8 cellular contexts compared by ENCODE assay signal in the genomic region with DNA sequence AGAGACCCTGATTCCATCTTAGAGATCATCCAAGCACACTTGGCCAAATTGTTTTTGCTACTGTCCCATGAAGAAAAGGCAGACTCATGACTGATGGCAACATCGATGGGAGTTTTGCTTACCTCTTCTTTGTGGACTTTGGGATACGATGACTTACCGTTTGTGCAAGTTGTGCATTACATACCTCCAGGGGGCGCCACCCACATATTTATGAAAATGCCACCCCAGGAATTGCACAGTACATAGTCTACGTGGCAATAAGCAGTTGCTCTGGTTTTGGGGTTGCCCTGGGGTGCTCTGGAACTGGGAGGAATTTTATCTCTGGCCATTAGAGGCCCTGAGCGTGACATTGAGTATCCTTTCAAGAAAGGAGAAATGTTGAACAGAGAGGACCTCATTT.
DNase-seq lines count a peak whose midpoint lies in the region; ATAC-seq, FAIRE-seq and TF ChIP-seq lines count a peak whose summit lies in the region.
"Not testable (repeated sequence)": the region's sequence is repeated elsewhere in the genome, so short reads cannot be mapped to it uniquely, and the experiment has no call there.

No MANE protein-coding gene starts in this region.

- not testable (repeated sequence) for H3K9me3 ChIP-seq in HepG2 (ENCODE audit: low read length); upper lobe of right lung

- POLR2A ChIA-PET in HepG2 (lab: Yijun Ruan, JAX) = not testable (repeated sequence)

- H2AFZ ChIP-seq in HepG2 (ENCODE audit: low read length) = not testable (repeated sequence)

- not testable (repeated sequence) for H3K9ac ChIP-seq in HepG2 (ENCODE audit: insufficient read depth, low read depth, low read length)

- H3K27me3 ChIP-seq in HepG2 (ENCODE audit: control insufficient read depth in 1 of 2, insufficient read depth in 2 of 2, low read length in 2 of 2); upper lobe of right lung: not testable (repeated sequence)

- not testable (repeated sequence) for H3K4me2 ChIP-seq in HepG2 (ENCODE audit: low read depth, low read length)

- H4K20me1 ChIP-seq in HepG2 (ENCODE audit: insufficient read depth, low read length) = not testable (repeated sequence)

- peak; percentile 76 for FAIRE-seq in HepG2 (lab: Jason Lieb, UNC)

- ATAC-seq in HepG2, upper lobe of right lung: not testable (repeated sequence)

- not testable (repeated sequence) for H3K79me2 ChIP-seq in HepG2 (ENCODE audit: insufficient read depth, low read length)

- peak; percentile 41; the same call in 1 of the 2 replicates for TF ChIP-seq RAD21 in HepG2 (CRISPR knock-in tag; IDR thresholded peaks at IDR 0.05)

- H3K27ac ChIP-seq in HepG2 (ENCODE audit: extremely low read length, insufficient read depth, low read length); upper lobe of right lung: not testable (repeated sequence)

- 0% methylated on average over 5 of the region's 6 CpGs for WGBS in HepG2 (ENCODE audit: low lambda C conversion rate)

- not testable (repeated sequence) for TF ChIP-seq EP300 in HepG2 (IDR thresholded peaks at IDR 0.05; ENCODE audit: low read depth in 2 of 2, low read length in 2 of 2); HepG2 (CRISPR knock-in tag; IDR thresholded peaks at IDR 0.05; ENCODE audit: borderline replicate concordance)

- not testable (repeated sequence) for TF ChIP-seq POLR2A in HepG2 (IDR thresholded peaks at IDR 0.05; ENCODE audit: insufficient read depth in 1 of 2, low read depth in 2 of 2, low read length in 2 of 2)

- not testable (repeated sequence) for H3K36me3 ChIP-seq in HepG2 (replicated peaks in 1 of 2; ENCODE audit: control insufficient read depth in 1 of 2, insufficient read depth in 2 of 2, low read length in 2 of 2); upper lobe of right lung

- CTCF ChIA-PET in HepG2 (lab: Yijun Ruan, JAX; ENCODE audit: low intra/inter-chr PET ratio, low total read pairs) = interaction anchor here (0.8 kb wide), 1 partner anchor 576 kb away, joined by 3 read pairs; no protein-coding TSS in a partner anchor

- DNase-seq in GM12865 (ENCODE audit: low read depth) (peak; percentile 65), NCI-H1694 (lab: John Stamatoyannopoulos, UW) (peak; percentile 7), T follicular helper cell (ENCODE audit: low read depth) (peak; percentile 61), activated T-cell treated with anti-CD3 and anti-CD28 coated beads for 24 hours (ENCODE audit: low read depth) (peak; percentile 28), dermis blood vessel endothelial cell (peak; percentile 66), HepG2 (ENCODE audit: low spot score) (peak; percentile 30)
- peak; percentile 76 for DNase-seq in stimulated activated CD4-positive, alpha-beta T cell treated with anti-CD3 and anti-CD28 coated beads, Interleukin-15, amount 100 ng/mL, for 24 hours
- not testable (repeated sequence) for DNase-seq in upper lobe of right lung

- TF ChIP-seq CTCF in GM12865 (IDR thresholded peaks at IDR 0.05; ENCODE audit: insufficient read depth, low read depth, low read length, missing control alignments) (peak; percentile 25), HepG2 (CRISPR knock-in tag; IDR thresholded peaks at IDR 0.05) (peak; percentile 66), upper lobe of right lung (IDR thresholded peaks at IDR 0.05) (peak; percentile 44)

- BruUV-seq in HepG2 (replicated peaks; lab: Mats Ljungman, UMichigan) = not testable (repeated sequence)

- in situ Hi-C loops in HepG2 (cut with HindIII; ENCODE audit: extremely low pct_ligation_motif_present, low pct_unique_long_range_greater_than_20kb) = not testable (repeated sequence)

- intact Hi-C loops in HepG2 (cut with micrococcal nuclease; ENCODE audit: unreplicated experiment) = loop anchor here (2.0 to 10.0 kb wide), 2 partner anchors 130 to 576 kb away; no protein-coding TSS in a partner anchor
- intact Hi-C loops in upper lobe of right lung (cut with DNase I) = not testable (repeated sequence)

- not testable (repeated sequence) for H3K4me1 ChIP-seq in HepG2 (ENCODE audit: insufficient read depth, low read length); upper lobe of right lung

- not testable (repeated sequence) for H3K4me3 ChIP-seq in GM12865 (ENCODE audit: low read depth, low read length); HepG2 (replicated peaks in 1 of 3; ENCODE audit: insufficient read depth in 1 of 3, low read depth in 2 of 3, low read length in 3 of 3); upper lobe of right lung

TF ChIP-seq in HepG2, 621 proteins besides CTCF, POLR2A, EP300 and RAD21:
- 0 out of 2 replicates have a peak, but pooled peaks have one; percentile 5 for TF ChIP-seq FOSL2 (CRISPR knock-in tag; IDR thresholded peaks at IDR 0.05)
- peak; percentile 62 for TF ChIP-seq TEAD3 (CRISPR knock-in tag; optimal IDR thresholded peaks at IDR 0.05; ENCODE audit: borderline replicate concordance)
- TF ChIP-seq STAG1 (CRISPR knock-in tag; IDR thresholded peaks at IDR 0.05) = peak; percentile 84
- TF ChIP-seq CEBPG (CRISPR knock-in tag; IDR thresholded peaks at IDR 0.05) = 0 out of 2 replicates have a peak, but pooled peaks have one; percentile 23
